8 cellular contexts compared by ENCODE assay signal in the genomic region with DNA sequence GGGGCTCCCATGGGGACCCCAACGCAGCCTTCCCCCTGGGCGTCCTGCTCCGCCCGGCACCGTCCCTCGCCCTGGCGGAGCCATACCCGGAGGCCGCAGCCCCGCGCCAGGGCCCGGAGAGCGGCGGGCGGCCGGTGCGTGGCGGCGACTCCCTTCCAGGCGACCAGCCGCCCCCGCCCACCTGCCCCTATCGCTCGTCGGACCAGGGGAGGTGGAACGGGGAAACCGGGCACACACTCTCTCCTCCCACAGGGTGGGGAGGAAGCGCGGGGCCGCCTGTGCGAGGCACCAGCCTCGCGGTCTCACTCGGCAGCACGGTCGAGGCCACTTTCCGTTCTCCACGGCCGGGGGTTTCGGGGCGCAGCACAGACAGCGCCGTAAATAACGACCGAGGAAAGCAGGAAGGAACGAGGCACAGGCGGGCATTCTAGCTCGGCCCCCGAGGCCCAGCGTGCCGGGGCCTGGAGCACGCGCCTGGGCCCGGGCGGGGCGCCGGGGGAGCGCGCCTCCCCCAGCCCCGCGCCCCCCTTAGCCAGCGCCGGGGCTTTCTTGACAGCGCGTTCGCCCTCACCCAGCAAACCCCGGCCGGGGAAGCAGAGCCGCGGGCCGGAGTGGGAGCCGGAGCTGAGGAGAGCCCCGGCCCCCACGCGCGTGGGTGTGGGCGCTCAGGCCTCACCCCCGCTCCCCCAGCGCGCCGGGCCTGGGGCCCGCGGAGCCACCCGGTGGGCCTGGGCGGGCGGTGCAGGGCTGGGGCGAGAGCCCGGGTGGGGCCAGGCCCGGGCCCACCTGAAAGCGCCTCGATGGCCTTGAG. TPM values are rescaled to one million over a fixed set of nuclear protein-coding genes. Genes with fewer than 3 reads are reported as not detected.
DNase-seq lines count a peak whose midpoint lies in the region; ATAC-seq and TF ChIP-seq lines count a peak whose summit lies in the region.

No MANE protein-coding gene starts in this region.

- no peak overlapping the region for H3K27ac Mint-ChIP-seq in activated CD8-positive, alpha-beta T cell treated with anti-CD3 and anti-CD28 coated beads for 36 hours

- peak overlapping the region; percentile 76 for H3K4me3 Mint-ChIP-seq in activated CD8-positive, alpha-beta T cell treated with anti-CD3 and anti-CD28 coated beads for 36 hours

- no peaks in the 10 kb centered on the region for H3K36me3 Mint-ChIP-seq in activated CD8-positive, alpha-beta T cell treated with anti-CD3 and anti-CD28 coated beads for 36 hours (ENCODE audit: low read depth)

- CTCF ChIA-PET in activated CD8-positive, alpha-beta T cell treated with anti-CD3 and anti-CD28 coated beads for 36 hours (lab: Charles Lee) = interaction anchor here (1.4 to 4.5 kb wide), 3 partner anchors 39 to 207 kb away, joined by 4 to 18 read pairs (median 6); no protein-coding TSS in a partner anchor

- peak; percentile 26 for ATAC-seq in activated CD8-positive, alpha-beta T cell treated with anti-CD3 and anti-CD28 coated beads for 36 hours
- ATAC-seq in HG03135 (IDR thresholded peaks at IDR 0.05; ENCODE audit: unreplicated experiment) (no peak), HG02981 (IDR thresholded peaks at IDR 0.05; ENCODE audit: unreplicated experiment) (no peak)

- POLR2A ChIA-PET in activated CD8-positive, alpha-beta T cell treated with anti-CD3 and anti-CD28 coated beads for 36 hours (lab: Charles Lee) = interaction anchor here (0.9 kb wide), 1 partner anchor 65 kb away, joined by 3 read pairs; no protein-coding TSS in a partner anchor

- no peak overlapping the region for H3K27ac ChIP-seq in rectal smooth muscle tissue (ENCODE audit: low read depth, low read length)

- H3K4me1 Mint-ChIP-seq in activated CD8-positive, alpha-beta T cell treated with anti-CD3 and anti-CD28 coated beads for 36 hours (ENCODE audit: low read depth) = peaks cover 32% of the 10 kb centered on the region

- H3K4me3 ChIP-seq in fibroblast of the aortic adventitia (ENCODE audit: low read depth, low read length) = peak overlapping the region; percentile 78
- H3K4me3 ChIP-seq in rectal smooth muscle tissue (ENCODE audit: low read length) = peak overlapping the region; percentile 54

- H3K9ac ChIP-seq in rectal smooth muscle tissue (ENCODE audit: low read length) = no peak overlapping the region

- H3K27me3 Mint-ChIP-seq in activated CD8-positive, alpha-beta T cell treated with anti-CD3 and anti-CD28 coated beads for 36 hours = peaks cover 66% of the 10 kb centered on the region

- intact Hi-C loops in activated CD8-positive, alpha-beta T cell treated with anti-CD3 and anti-CD28 coated beads for 36 hours (cut with micrococcal nuclease) = loop anchor here (2.0 kb wide), 1 partner anchor 113 kb away; no protein-coding TSS in a partner anchor

- H3K27me3 ChIP-seq in rectal smooth muscle tissue (ENCODE audit: control insufficient read depth, insufficient read depth, low read length) = peaks cover 51% of the 10 kb centered on the region

- no peaks in the 10 kb centered on the region for H3K36me3 ChIP-seq in rectal smooth muscle tissue (ENCODE audit: control insufficient read depth, insufficient read depth, low read length)

- H3K9me3 Mint-ChIP-seq in activated CD8-positive, alpha-beta T cell treated with anti-CD3 and anti-CD28 coated beads for 36 hours = no peaks in the 10 kb centered on the region

- H3K4me1 ChIP-seq in rectal smooth muscle tissue (ENCODE audit: control insufficient read depth, insufficient read depth, low read length) = no peaks in the 10 kb centered on the region

- DNase-seq in GM10266 (ENCODE audit: extremely low spot score) (peak; percentile 58), HUDEP-2 (lab: John Stamatoyannopoulos, UW; ENCODE audit: unreplicated experiment in 76 of 76) (peak in 60 of 76 experiments; percentile 5 to 77 (median 54)), fibroblast of the aortic adventitia (ENCODE audit: low read depth) (peak; percentile 14), mesenteric fat pad (ENCODE audit: low spot score) (no peak)
- peak; percentile 43 for DNase-seq in activated CD8-positive, alpha-beta T cell treated with anti-CD3 and anti-CD28 coated beads for 36 hours

- TF ChIP-seq CTCF in GM10266 (IDR thresholded peaks at IDR 0.05; ENCODE audit: control insufficient read depth, insufficient read depth, low read depth, missing control alignments) (peak; percentile 3), fibroblast of the aortic adventitia (IDR thresholded peaks at IDR 0.05; ENCODE audit: insufficient read depth, low read length) (no peak)
- TF ChIP-seq CTCF in activated CD8-positive, alpha-beta T cell treated with anti-CD3 and anti-CD28 coated beads for 36 hours (IDR thresholded peaks at IDR 0.05) = no peak

RNA-seq across cellular contexts. Expression of a gene that starts 0.9 kb away (rescaled TPM):
- 1 to 10 TPM in 1 of 2 experiments, under 1 TPM in 1; 0.61 to 1.1 TPM for total RNA-seq in activated CD8-positive, alpha-beta T cell treated with anti-CD3 and anti-CD28 coated beads for 36 hours
- total RNA-seq in fibroblast of the aortic adventitia (ENCODE audit: low replicate concordance) (2.9 and 116 TPM in 2 replicates), mesenteric fat pad (1.2 TPM)
